In genomic region chrX:47651043-47651905, GRCh38 we compare ENCODE assay signal across 1 cellular context.
TF ChIP-seq lines count a peak whose summit lies in the region.

No MANE protein-coding gene starts in this region.

TF ChIP-seq in HEK293, 187 proteins besides CTCF, POLR2A, EP300 and RAD21 (continued from another document):
- TF ChIP-seq ZNF513 (tag by site-specific recombination; IDR thresholded peaks at IDR 0.05): no peak
- TF ChIP-seq MYNN (tag by site-specific recombination; IDR thresholded peaks at IDR 0.05; ENCODE audit: borderline replicate concordance): no peak
- TF ChIP-seq ZNF626 (tag by site-specific recombination; IDR thresholded peaks at IDR 0.05): no peak
- TF ChIP-seq KLF1 (tag by site-specific recombination; IDR thresholded peaks at IDR 0.05): peak; percentile 58
- no peak for TF ChIP-seq REPIN1 (tag by site-specific recombination; IDR thresholded peaks at IDR 0.05; ENCODE audit: low read depth)
- TF ChIP-seq HOXD13 (CRISPR knock-in tag; IDR thresholded peaks at IDR 0.05; ENCODE audit: borderline replicate concordance): no peak
- TF ChIP-seq PRDM1 (tag by site-specific recombination; IDR thresholded peaks at IDR 0.05): no peak
- TF ChIP-seq PRDM10 (tag by site-specific recombination; IDR thresholded peaks at IDR 0.05): peak; percentile 68
- 0 out of 2 replicates have a peak, but pooled peaks have one; percentile 30 for TF ChIP-seq ZNF600 (tag by site-specific recombination; IDR thresholded peaks at IDR 0.05)
- TF ChIP-seq WT1 (tag by site-specific recombination; IDR thresholded peaks at IDR 0.05): no peak
- TF ChIP-seq GLI4 (tag by site-specific recombination; IDR thresholded peaks at IDR 0.05): no peak
- peak; percentile 93 for TF ChIP-seq ZFHX2 (tag by site-specific recombination; conservative IDR thresholded peaks at IDR 0.05)
- no peak for TF ChIP-seq HOXA7 (CRISPR knock-in tag; IDR thresholded peaks at IDR 0.05; ENCODE audit: borderline replicate concordance)
- TF ChIP-seq KLF16 (tag by site-specific recombination; IDR thresholded peaks at IDR 0.05): no peak; the same call in 1 of the 2 replicates
- no peak for TF ChIP-seq ZNF274 (IDR thresholded peaks at IDR 0.05; ENCODE audit: low read length)
- TF ChIP-seq ZNF274 (tag by site-specific recombination; IDR thresholded peaks at IDR 0.05; ENCODE audit: borderline replicate concordance): no peak
- no peak for TF ChIP-seq ZBTB21 (tag by site-specific recombination; IDR thresholded peaks at IDR 0.05)
- no peak for TF ChIP-seq ZNF658 (tag by site-specific recombination; IDR thresholded peaks at IDR 0.05)
- no peak for TF ChIP-seq PATZ1 (tag by site-specific recombination; IDR thresholded peaks at IDR 0.05)
- TF ChIP-seq ZNF639 (tag by site-specific recombination; IDR thresholded peaks at IDR 0.05): no peak
- TF ChIP-seq ZNF76 (tag by site-specific recombination; IDR thresholded peaks at IDR 0.05; ENCODE audit: borderline replicate concordance, low read depth): no peak
- no peak for TF ChIP-seq ZNF132 (tag by site-specific recombination; IDR thresholded peaks at IDR 0.05; ENCODE audit: borderline replicate concordance)
- TF ChIP-seq ZNF239 (tag by site-specific recombination; IDR thresholded peaks at IDR 0.05): no peak
- TF ChIP-seq ELK4 (IDR thresholded peaks at IDR 0.05; ENCODE audit: borderline replicate concordance, low read depth, low read length): 0 out of 2 replicates have a peak, but pooled peaks have one; percentile 30
- TF ChIP-seq ZNF777 (tag by site-specific recombination; IDR thresholded peaks at IDR 0.05; ENCODE audit: borderline replicate concordance): no peak
- TF ChIP-seq ZXDB (tag by site-specific recombination; IDR thresholded peaks at IDR 0.05): no peak
- TF ChIP-seq ZNF785 (tag by site-specific recombination; IDR thresholded peaks at IDR 0.05): no peak
